Comparison of ENCODE assay signal across 18 cellular contexts in genomic region chr3:134627831-134628230, GRCh38. TPM values are rescaled to one million over a fixed set of nuclear protein-coding genes. Genes with fewer than 3 reads are reported as not detected.
DNase-seq lines count a peak whose midpoint lies in the region; ATAC-seq and TF ChIP-seq lines count a peak whose summit lies in the region.
"Had no signal": no experiment of that assay in that cellular context is flagged by ENCODE, and none has a peak within 500 bp of the region (broad histone marks: within the 10 kb centered on the region; RNA-seq: fewer than 3 reads in every experiment).

No MANE protein-coding gene starts in this region.

- TF ChIP-seq CTCF in HCT116 (IDR thresholded peaks at IDR 0.05 in 2 of 3, conservative IDR thresholded peaks at IDR 0.05 in 1 of 3; ENCODE audit: borderline replicate concordance in 1 of 3, insufficient read depth in 1 of 3, low read depth in 2 of 3, low read length in 2 of 3) (no peak), WERI-Rb-1 (IDR thresholded peaks at IDR 0.05; ENCODE audit: low read depth, low read length) (no peak)

- H3K4me3 ChIP-seq in HCT116 (replicated peaks in 1 of 2; ENCODE audit: low read depth in 1 of 2, low read length in 2 of 2), result no peak overlapping the region
- no peak overlapping the region for H3K4me3 ChIP-seq in WERI-Rb-1 (ENCODE audit: low read depth, low read length)
- H3K4me3 ChIP-seq: GM12878 had no signal

- H3K4me2 ChIP-seq in HCT116 (ENCODE audit: low read length), result no peak overlapping the region
- H3K4me2 ChIP-seq: SK-N-SH had no signal

- H3K27ac ChIP-seq in HCT116 (ENCODE audit: low read depth, low read length) (no peak overlapping the region), WERI-Rb-1 (peak overlapping the region; percentile 43; the same call in 1 of the 2 replicates)

- no peaks in the 10 kb centered on the region for H3K79me2 ChIP-seq in HCT116 (ENCODE audit: insufficient read depth, low read length)

- TF ChIP-seq POLR2A in HCT116 (IDR thresholded peaks at IDR 0.05; ENCODE audit: borderline replicate concordance, extremely low read depth, insufficient read depth, insufficient read length), result no peak

- BruUV-seq in HCT116 (replicated peaks; lab: Mats Ljungman, UMichigan), result no TSS peak

- H3K27me3 ChIP-seq in HCT116 (ENCODE audit: insufficient read depth, low read length) (no peaks in the 10 kb centered on the region), WERI-Rb-1 (ENCODE audit: insufficient read depth, low read depth, severe bottlenecking) (no peaks in the 10 kb centered on the region)

- no peak overlapping the region for H3K9ac ChIP-seq in HCT116 (ENCODE audit: low read length)
- H3K9ac ChIP-seq: SK-N-SH had no signal

- H3K4me1 ChIP-seq in HCT116 (ENCODE audit: control insufficient read depth in 1 of 2, insufficient read depth in 2 of 2, low read length in 2 of 2), result peaks cover 0 to 3% of the 10 kb centered on the region in 2 experiments; a peak in 1 of 4 replicates

- no peak overlapping the region for H2AFZ ChIP-seq in HCT116 (ENCODE audit: low read depth, low read length, poor library complexity, severe bottlenecking)

- H3K9me3 ChIP-seq in HCT116 (ENCODE audit: control insufficient read depth in 1 of 2, insufficient read depth in 1 of 2, low read depth in 1 of 2, low read length in 2 of 2) (no peaks in the 10 kb centered on the region), WERI-Rb-1 (ENCODE audit: severe bottlenecking) (no peaks in the 10 kb centered on the region)

- H4K20me1 ChIP-seq in HCT116 (ENCODE audit: insufficient read depth), result no peaks in the 10 kb centered on the region

- RAD21 ChIA-PET in HCT116 (lab: Charles Lee; ENCODE audit: low non-redundant PET in 1 of 2, low total read pairs in 2 of 2, uncharacterized antibody in 2 of 2, unreplicated experiment in 2 of 2), result no interaction called here

- no peaks in the 10 kb centered on the region for H3K36me3 ChIP-seq in HCT116 (ENCODE audit: control insufficient read depth in 1 of 2, insufficient read depth in 2 of 2, low read length in 2 of 2)
- H3K36me3 ChIP-seq in WERI-Rb-1, result no peaks in the 10 kb centered on the region

- H3K9me2 ChIP-seq in HCT116 (ENCODE audit: insufficient read depth), result no peaks in the 10 kb centered on the region
- H3K9me2 ChIP-seq: SK-N-SH had no signal

- intact Hi-C loops in HCT116 (cut with micrococcal nuclease), result no loop called here

- POLR2A ChIA-PET in HCT116 (lab: Charles Lee), result no interaction called here

- TF ChIP-seq RAD21 in HCT116 (IDR thresholded peaks at IDR 0.05; ENCODE audit: low read depth), result no peak

- CTCF ChIA-PET in HCT116 (lab: Charles Lee), result no interaction called here

- ATAC-seq in HCT116, result no peak
- ATAC-seq: GM12878 had no signal

- DNase-seq in AML-193 (lab: John Stamatoyannopoulos, UW) (peak; percentile 57 to 67), HCT116 (ENCODE audit: low read depth, low spot score) (no peak), WERI-Rb-1 (peak; percentile 2), kidney tubule cell (ENCODE audit: low spot score) (peak; percentile 91), T-helper 9 cell (no peak), NCI-H1092 treated with DMSO at 0.1 percent for 48 hours (lab: John Stamatoyannopoulos, UW) (no peak)
- no peak for DNase-seq in activated naive CD4-positive, alpha-beta T cell treated with Interleukin-2 at 50 U/mL for 16 hours
- DNase-seq in activated CD8-positive, alpha-beta memory T cell treated with anti-CD3 and anti-CD28 coated beads for 24 hours, result no peak
- DNase-seq: activated effector memory CD4-positive, alpha-beta T cell treated with anti-CD3 and anti-CD28 coated beads, Interleukin-2, amount 50 U/mL, for 16 hours; DND-41; effector memory CD4-positive, alpha-beta T cell; immature natural killer cell; MV-4-11; SK-N-SH; stimulated activated CD4-positive, alpha-beta T cell treated with anti-CD3 and anti-CD28 coated beads, Interleukin-12 subunit alpha, Interleukin-12 subunit beta, amount 100 ng/mL, for 4 hours had no signal

TF ChIP-seq in HCT116, 20 proteins besides CTCF, POLR2A, EP300 and RAD21:
- peak; percentile 26; the same call in 1 of the 2 replicates for TF ChIP-seq FOSL1 (IDR thresholded peaks at IDR 0.05; ENCODE audit: low read depth)
- TF ChIP-seq EZH2phosphoT487 (IDR thresholded peaks at IDR 0.05; ENCODE audit: borderline replicate concordance), result no peak
- peak; percentile 68 for TF ChIP-seq ELF1 (IDR thresholded peaks at IDR 0.05; ENCODE audit: borderline replicate concordance, low read depth)
- 0 out of 2 replicates have a peak, but pooled peaks have one; percentile 4 for TF ChIP-seq JUND (IDR thresholded peaks at IDR 0.05)

RNA-seq across cellular contexts. Expression of gene KY, which starts 23.0 kb away (rescaled TPM):
- total RNA-seq in HCT116 (2021; ENCODE audit: unreplicated experiment), result not detected
- 0.04 TPM in 2 replicates for polyA plus RNA-seq in HCT116 (2012)
- total RNA-seq: GM12878, mesenteric fat pad, subcutaneous adipose tissue had no signal
- polyA plus RNA-seq: immature natural killer cell had no signal

Comparison
In these comparisons a context has a peak if more than half of its experiments do, and no peak if none do; other contexts are left out.
1. DNase-seq: peak in AML-193 (2 of 2), WERI-Rb-1 (single experiment) and kidney tubule cell (single experiment); none in HCT116 (single experiment), T-helper 9 cell (single experiment), activated naive CD4-positive, alpha-beta T cell treated with Interleukin-2 at 50 U/mL for 16 hours (single experiment), activated CD8-positive, alpha-beta memory T cell treated with anti-CD3 and anti-CD28 coated beads for 24 hours (single experiment) and NCI-H1092 treated with DMSO at 0.1 percent for 48 hours (single experiment).